In genomic region chr7:81816312-81816711, GRCh38 we compare ENCODE assay signal across 15 cellular contexts. TPM values are rescaled to one million over a fixed set of nuclear protein-coding genes. Genes with fewer than 3 reads are reported as not detected.
"Had no signal": no experiment of that assay in that cellular context is flagged by ENCODE, and none has a peak within 500 bp of the region (broad histone marks: within the 10 kb centered on the region; RNA-seq: fewer than 3 reads in every experiment).

No MANE protein-coding gene starts in this region.

- H3K36me3 ChIP-seq: upper lobe of right lung had no signal

- DNase-seq: activated CD4-positive, alpha-beta memory T cell treated with anti-CD3 and anti-CD28 coated beads, Interleukin-2, amount 10 ng/mL, durations not matched to agents 7 days and 5 days; activated CD4-positive, alpha-beta T cell treated with anti-CD3 and anti-CD28 coated beads for 4 hours; activated CD8-positive, alpha-beta memory T cell treated with anti-CD3 and anti-CD28 coated beads, Interleukin-2, amount 10 ng/mL, durations not matched to agents 7 days and 5 days; activated naive CD4-positive, alpha-beta T cell; activated naive CD8-positive, alpha-beta T cell treated with anti-CD3 and anti-CD28 coated beads for 36 hours; amniotic stem cell; endodermal cell; nephron progenitor cell; retina; stimulated activated naive B cell treated with anti-CD40 and anti-IgM and Interleukin-4, amounts not matched to agents 10 μg/mL and 1 μg/mL and 100 μg/mL, for 72 hours; upper lobe of right lung had no signal

- H3K9me3 ChIP-seq: upper lobe of right lung had no signal

- H3K4me1 ChIP-seq: upper lobe of right lung had no signal

- H3K27ac ChIP-seq: upper lobe of right lung had no signal

- H3K4me3 ChIP-seq: lung, upper lobe of right lung had no signal

- H3K27me3 ChIP-seq: upper lobe of right lung had no signal

RNA-seq across cellular contexts. Expression of gene HGF, which starts 46.5 kb away (rescaled TPM):
- total RNA-seq: activated CD4-positive, alpha-beta memory T cell treated with anti-CD3 and anti-CD28 coated beads, Interleukin-2, amount 10 ng/mL, durations not matched to agents 7 days and 5 days; activated CD8-positive, alpha-beta memory T cell treated with anti-CD3 and anti-CD28 coated beads, Interleukin-2, amount 10 ng/mL, durations not matched to agents 7 days and 5 days; activated naive CD8-positive, alpha-beta T cell treated with anti-CD3 and anti-CD28 coated beads for 36 hours; activated T-helper 17 cell treated with anti-CD3 and anti-CD28 coated beads, Interleukin-2, amount 50 U/mL, for 72 hours; epithelial cell of proximal tubule had no signal
- polyA plus RNA-seq: keratinocyte had no signal
